ENCODE assay signal across 17 cellular contexts in the genomic region with DNA sequence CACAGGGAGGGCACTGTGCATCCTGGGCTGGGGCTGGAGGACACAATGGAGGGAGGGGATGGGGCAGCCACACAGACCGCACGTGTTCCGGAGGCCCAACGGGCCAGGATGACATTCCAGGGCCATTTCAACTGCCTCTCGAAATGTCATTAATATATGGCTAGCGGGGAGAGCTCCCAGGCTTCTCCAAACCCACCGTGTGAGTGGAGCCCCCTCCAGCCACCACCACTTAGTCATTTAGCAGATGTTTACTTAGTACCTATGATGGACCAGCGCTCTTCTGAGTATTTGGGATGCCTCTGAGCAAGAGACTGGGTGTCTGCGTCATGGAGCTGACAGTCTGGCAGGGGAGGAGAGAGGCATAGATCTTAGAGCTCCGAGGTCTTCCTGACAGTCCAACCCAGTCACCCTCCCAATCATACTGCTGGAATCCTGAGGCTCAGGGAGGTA.
DNase-seq lines count a peak whose midpoint lies in the region; ATAC-seq and TF ChIP-seq lines count a peak whose summit lies in the region.
"Had no signal": no experiment of that assay in that cellular context is flagged by ENCODE, and none has a peak within 500 bp of the region (broad histone marks: within the 10 kb centered on the region; RNA-seq: fewer than 3 reads in every experiment).

No MANE protein-coding gene starts in this region.

- no peak overlapping the region for H2BK5ac ChIP-seq in H9 (ENCODE audit: insufficient read length, low read length)

- no peak overlapping the region for H3K4me2 ChIP-seq in H9 (ENCODE audit: insufficient read depth, insufficient read length, low read length)

- no peaks in the 10 kb centered on the region for H3K27me3 ChIP-seq in H9 (ENCODE audit: insufficient read depth, low read length)
- H3K27me3 ChIP-seq in ascending aorta = no peaks in the 10 kb centered on the region
- no peaks in the 10 kb centered on the region for H3K27me3 ChIP-seq in lower lobe of right lung (ENCODE audit: low read depth)
- no peaks in the 10 kb centered on the region for H3K27me3 ChIP-seq in thoracic aorta (replicated peaks; ENCODE audit: insufficient read depth)
- H3K27me3 ChIP-seq in stomach = no peaks in the 10 kb centered on the region

- no peaks in the 10 kb centered on the region; a peak in 1 of 7 replicates for H3K36me3 Mint-ChIP-seq in H9 (ENCODE audit: insufficient read depth in 1 of 3, low read depth in 3 of 3)
- H3K36me3 Mint-ChIP-seq: memory B cell had no signal

- H3K4ac ChIP-seq in H9 (ENCODE audit: low read depth, low read length) = no peak overlapping the region

- H3K23ac ChIP-seq in H9 (ENCODE audit: insufficient read length, low read depth, low read length) = no peak overlapping the region

- H3K4me3 ChIP-seq in ascending aorta (no peak overlapping the region), lower lobe of right lung (no peak overlapping the region), thoracic aorta (no peak overlapping the region), stomach (no peak overlapping the region)
- H3K4me3 ChIP-seq: prostate gland had no signal

- no peak overlapping the region for H2BK15ac ChIP-seq in H9 (ENCODE audit: low read depth, low read length)

- no peak overlapping the region for H2BK120ac ChIP-seq in H9 (ENCODE audit: low read depth, low read length, poor library complexity, severe bottlenecking)

- TF ChIP-seq CTCF in H9 (conservative IDR thresholded peaks at IDR 0.05) (no peak), ascending aorta (IDR thresholded peaks at IDR 0.05) (no peak), lower lobe of right lung (IDR thresholded peaks at IDR 0.05) (no peak), thoracic aorta (IDR thresholded peaks at IDR 0.05) (no peak), stomach (IDR thresholded peaks at IDR 0.05) (no peak)

- H2AFZ ChIP-seq in H9 (ENCODE audit: low read length) = no peak overlapping the region

- no peak for TF ChIP-seq POLR2A in GM18505 (IDR thresholded peaks at IDR 0.05; ENCODE audit: borderline replicate concordance, extremely low read depth, insufficient read depth, insufficient read length)
- no peak for TF ChIP-seq POLR2A in stomach (IDR thresholded peaks at IDR 0.05)

- no peaks in the 10 kb centered on the region for H3K79me1 ChIP-seq in H9 (ENCODE audit: insufficient read depth, low read depth, low read length, poor library complexity, severe bottlenecking)

- no peaks in the 10 kb centered on the region; the same call in 1 of the 2 replicates for H3K27me3 Mint-ChIP-seq in H9 (ENCODE audit: low read depth)

- no peak overlapping the region for H4K5ac ChIP-seq in H9 (ENCODE audit: insufficient read length, low read depth, low read length)

- H3K27ac ChIP-seq in H9 (ENCODE audit: insufficient read length, low read depth, low read length) = no peak overlapping the region
- peak overlapping the region; percentile 57 to 68 for H3K27ac ChIP-seq in ascending aorta
- peak overlapping the region; percentile 66 for H3K27ac ChIP-seq in lower lobe of right lung
- H3K27ac ChIP-seq in thoracic aorta = peak overlapping the region; percentile 44 to 55
- peak overlapping the region in 2 of 5 donors; percentile 65 to 67 for H3K27ac ChIP-seq in stomach

- no peak overlapping the region for H3K4me3 Mint-ChIP-seq in H9
- H3K4me3 Mint-ChIP-seq: activated CD8-positive, alpha-beta T cell treated with anti-CD3 and anti-CD28 coated beads, Interleukin-2, amount 10 ng/mL, durations not matched to agents 7 days and 5 days; memory B cell had no signal

- H3K9me3 ChIP-seq in H9 (ENCODE audit: control insufficient read depth, low read depth, low read length) (no peaks in the 10 kb centered on the region), ascending aorta (no peaks in the 10 kb centered on the region), lower lobe of right lung (no peaks in the 10 kb centered on the region), thoracic aorta (no peaks in the 10 kb centered on the region), stomach (no peaks in the 10 kb centered on the region)
- H3K9me3 ChIP-seq: prostate gland had no signal

- in situ Hi-C loops in G401 (cut with HindIII; ENCODE audit: low sequenced_read_pairs) = no loop called here

- no peak overlapping the region; the same call in 1 of the 2 replicates for H3K14ac ChIP-seq in H9 (ENCODE audit: insufficient read depth, low read length)

- no peaks in the 10 kb centered on the region for H3K23me2 ChIP-seq in H9 (ENCODE audit: insufficient read length, low read depth, low read length, poor library complexity, severe bottlenecking)

- no peak for ATAC-seq in lower lobe of right lung
- ATAC-seq in thoracic aorta (ENCODE audit: insufficient number of reproducible peaks, low FRiP score, low read depth) = no peak
- ATAC-seq in GM18505 (IDR thresholded peaks at IDR 0.05; ENCODE audit: unreplicated experiment) = no peak
- no peak for ATAC-seq in HG02938 (IDR thresholded peaks at IDR 0.05; ENCODE audit: unreplicated experiment)
- ATAC-seq: activated CD8-positive, alpha-beta T cell treated with anti-CD3 and anti-CD28 coated beads, Interleukin-2, amount 10 ng/mL, durations not matched to agents 7 days and 5 days had no signal

- H2BK20ac ChIP-seq in H9 (ENCODE audit: low read depth, low read length, poor library complexity, severe bottlenecking) = no peak overlapping the region

- no peak for DNase-seq in H9
- no peak for DNase-seq in ascending aorta (ENCODE audit: low spot score in 2 of 2)
- no peak for DNase-seq in lower lobe of right lung
- DNase-seq in thoracic aorta (ENCODE audit: low spot score) = no peak
- no peak for DNase-seq in G401 (ENCODE audit: low spot score)
- DNase-seq in stomach = no peak
- DNase-seq: activated CD8-positive, alpha-beta T cell treated with anti-CD3 and anti-CD28 coated beads, Interleukin-2, amount 10 ng/mL, durations not matched to agents 7 days and 5 days; activated gamma-delta T cell treated with Interleukin-2 at 50 U/mL for 16 hours; cerebellar nuclear complex; NCI-H524; RPMI8226; stimulated activated CD4-positive, alpha-beta T cell treated with anti-CD3 and anti-CD28 coated beads, Interleukin-4, amount 100 ng/mL, for 4 hours; stimulated activated naive CD4-positive, alpha-beta T cell treated with Interleukin-2 at 50 U/mL for 16 hours had no signal

- no peak overlapping the region for H3T11ph ChIP-seq in H9 (ENCODE audit: low read length)

- no peak overlapping the region for H4K8ac ChIP-seq in H9 (replicated peaks; ENCODE audit: insufficient read length, low read depth, low read length)

- H3K9me3 Mint-ChIP-seq in H9 = no peaks in the 10 kb centered on the region
- H3K9me3 Mint-ChIP-seq: memory B cell had no signal

- peaks cover 37 to 56% of the 10 kb centered on the region in 2 experiments for H3K4me1 Mint-ChIP-seq in H9
- H3K4me1 Mint-ChIP-seq: memory B cell had no signal

- H4K20me1 ChIP-seq in H9 (ENCODE audit: control insufficient read depth, insufficient read depth, insufficient read length) = peaks cover 2% of the 10 kb centered on the region

- H3K9ac ChIP-seq in H9 (ENCODE audit: extremely low read depth, insufficient read length, low read length) = no peak overlapping the region

- H3K27ac Mint-ChIP-seq in H9 = peak overlapping the region; percentile 55 to 73 (median 69); a peak in 2 of 7 replicates
- H3K27ac Mint-ChIP-seq: activated CD8-positive, alpha-beta T cell treated with anti-CD3 and anti-CD28 coated beads, Interleukin-2, amount 10 ng/mL, durations not matched to agents 7 days and 5 days; memory B cell had no signal

- peaks cover 5% of the 10 kb centered on the region; the same call in 1 of the 2 replicates for H3K4me1 ChIP-seq in H9 (ENCODE audit: insufficient read depth, low read length)
- peaks cover 21 to 49% of the 10 kb centered on the region in 2 donors for H3K4me1 ChIP-seq in ascending aorta
- peaks cover 66% of the 10 kb centered on the region for H3K4me1 ChIP-seq in lower lobe of right lung
- H3K4me1 ChIP-seq in thoracic aorta (ENCODE audit: control insufficient read depth in 1 of 2, low read depth in 2 of 2) = peaks cover 22 to 62% of the 10 kb centered on the region in 2 donors
- H3K4me1 ChIP-seq in stomach = peaks cover 44 to 75% (median 62%) of the 10 kb centered on the region in 4 donors
- H3K4me1 ChIP-seq: prostate gland had no signal

- no peaks in the 10 kb centered on the region for H3K79me2 ChIP-seq in H9 (ENCODE audit: insufficient read depth, low read length)

- H4K91ac ChIP-seq in H9 (ENCODE audit: insufficient read length, low read depth, low read length) = no peak overlapping the region

- H3K56ac ChIP-seq in H9 (ENCODE audit: insufficient read length, low read depth, low read length) = no peak overlapping the region

- no peak for TF ChIP-seq EP300 in stomach (IDR thresholded peaks at IDR 0.05)

- H2BK12ac ChIP-seq in H9 (ENCODE audit: insufficient read length, low read depth, low read length) = no peak overlapping the region

- H2AK5ac ChIP-seq in H9 (ENCODE audit: insufficient read length, low read length) = no peak overlapping the region

- no CpG with 5 or more reads among the region's 10 CpGs for WGBS in H9 (ENCODE audit: extremely low coverage, insufficient read length, low lambda C conversion rate)
- 61 to 81% (median 74%) methylated on average over 3 to 10 of the region's 10 CpGs for WGBS in stomach, 5 donors

- no peak overlapping the region for H3K18ac ChIP-seq in H9 (ENCODE audit: insufficient read length, low read depth, low read length)

- intact Hi-C loops in ascending aorta (cut with DNase I) (no loop called here), lower lobe of right lung (cut with DNase I) (no loop called here), stomach (cut with DNase I; ENCODE audit: low total_unique reads) (no loop called here)

- H3K36me3 ChIP-seq in ascending aorta (no peaks in the 10 kb centered on the region), lower lobe of right lung (peaks cover 29% of the 10 kb centered on the region), thoracic aorta (no peaks in the 10 kb centered on the region), stomach (peaks cover 0 to 88% (median 25%) of the 10 kb centered on the region in 4 donors)
- H3K36me3 ChIP-seq: prostate gland had no signal
